In the genomic region with DNA sequence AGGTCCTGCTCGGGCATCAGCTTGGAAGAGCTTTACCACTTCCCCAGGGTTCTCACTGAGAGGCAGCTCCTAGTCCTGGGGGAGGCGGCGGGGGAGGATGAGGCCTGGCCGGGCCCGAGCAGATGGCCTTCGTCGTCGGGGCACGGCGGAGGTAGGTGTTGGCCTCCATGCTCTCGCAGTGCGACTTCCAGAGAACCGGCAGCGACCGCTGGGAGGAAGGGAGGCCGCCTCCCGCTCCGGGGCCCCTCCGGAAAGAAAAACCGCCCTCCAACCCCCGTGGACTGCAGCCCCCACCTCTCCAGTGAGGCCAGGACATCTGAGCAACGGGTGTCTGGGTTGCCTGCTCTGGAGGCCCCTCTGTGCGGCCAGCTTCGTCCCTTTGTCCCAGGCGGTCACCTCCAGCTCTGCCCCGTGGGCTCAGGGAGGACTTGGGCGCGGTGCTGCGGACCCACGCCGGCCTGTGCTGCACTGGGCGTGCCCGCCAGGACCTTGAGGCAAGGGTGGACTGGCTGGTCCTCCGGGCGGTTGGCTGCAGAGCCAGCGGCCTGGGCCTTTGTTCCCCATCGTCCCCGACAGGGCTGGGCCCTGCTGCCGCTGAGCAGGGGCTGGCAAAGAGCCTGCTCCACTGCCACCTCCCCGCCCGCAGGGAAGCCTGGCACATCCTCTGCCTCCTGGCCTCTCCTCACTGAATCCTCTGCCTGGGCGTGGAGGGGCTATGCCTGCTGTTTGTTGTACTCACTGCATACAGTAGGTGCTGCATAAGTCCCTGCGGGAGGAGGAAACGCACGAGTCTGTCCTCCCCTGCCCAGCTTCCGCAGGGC, we compare ENCODE assay signal across 29 cellular contexts. TPM values are rescaled to one million over a fixed set of nuclear protein-coding genes. Genes with fewer than 3 reads are reported as not detected.
DNase-seq lines count a peak whose midpoint lies in the region; ATAC-seq, FAIRE-seq and TF ChIP-seq lines count a peak whose summit lies in the region.
"Had no signal": no experiment of that assay in that cellular context is flagged by ENCODE, and none has a peak within 500 bp of the region (broad histone marks: within the 10 kb centered on the region; RNA-seq: fewer than 3 reads in every experiment).

No MANE protein-coding gene starts in this region.

- H3K9me3 ChIP-seq in HepG2 (ENCODE audit: low read length) (peaks cover 7% of the 10 kb centered on the region; the same call in 1 of the 2 replicates), testis (no peaks in the 10 kb centered on the region)
- H3K9me3 ChIP-seq: suprapubic skin, vagina had no signal

- no peak overlapping the region for H2AFZ ChIP-seq in HepG2 (ENCODE audit: low read length)
- H2AFZ ChIP-seq: neural progenitor cell had no signal

- H3K36me3 ChIP-seq in HepG2 (replicated peaks in 1 of 2; ENCODE audit: control insufficient read depth in 1 of 2, insufficient read depth in 2 of 2, low read length in 2 of 2) (no peaks in the 10 kb centered on the region), testis (ENCODE audit: low read depth, missing control alignments) (no peaks in the 10 kb centered on the region)
- H3K36me3 ChIP-seq: BLaER1 treated with 17β-estradiol and CSF1 and Interleukin-3, amounts not matched to agents 10 nM and 100 nM; gastroesophageal sphincter; neural progenitor cell; SJSA1; suprapubic skin; vagina had no signal

- no peak overlapping the region for H3K9ac ChIP-seq in HepG2 (ENCODE audit: insufficient read depth, low read depth, low read length)
- H3K9ac ChIP-seq: BLaER1 treated with 17β-estradiol and CSF1 and Interleukin-3, amounts not matched to agents 10 nM and 100 nM; neural progenitor cell had no signal

- H3K4me1 Mint-ChIP-seq in activated naive CD8-positive, alpha-beta T cell (ENCODE audit: low read depth): peaks cover 4% of the 10 kb centered on the region
- H3K4me1 Mint-ChIP-seq in activated naive CD8-positive, alpha-beta T cell treated with anti-CD3 and anti-CD28 coated beads, Interleukin-2, amount 50 U/mL, for 24 hours: peaks cover 2% of the 10 kb centered on the region
- peaks cover 0 to 18% (median 5%) of the 10 kb centered on the region in 3 donors for H3K4me1 Mint-ChIP-seq in T-cell
- H3K4me1 Mint-ChIP-seq: activated CD4-positive, alpha-beta T cell treated with anti-CD3 and anti-CD28 coated beads for 36 hours had no signal

- DNase-seq in activated naive CD8-positive, alpha-beta T cell treated with anti-CD3 and anti-CD28 coated beads, Interleukin-2, amount 50 U/mL, for 24 hours: no peak
- DNase-seq in T-cell (no peak), HepG2 (ENCODE audit: low spot score) (no peak), testis (no peak), retina (no peak)
- DNase-seq: activated effector memory CD4-positive, alpha-beta T cell treated with Interleukin-2 at 50 U/mL for 16 hours; Calu3; HCEC 1CT; NCI-H1092; NCI-H187 treated with DMSO at 0.1 percent for 48 hours; NCI-H69; stimulated activated CD4-positive, alpha-beta T cell treated with anti-CD3 and anti-CD28 coated beads, Interleukin-1b, Interleukin-23, amount 100 ng/mL, for 48 hours; T-helper 2 cell had no signal

- no peak for TF ChIP-seq EP300 in HepG2 (IDR thresholded peaks at IDR 0.05; ENCODE audit: low read depth in 2 of 2, low read length in 2 of 2)
- no peak for TF ChIP-seq EP300 in HepG2 (CRISPR knock-in tag; IDR thresholded peaks at IDR 0.05; ENCODE audit: borderline replicate concordance)

- H3K4me3 ChIP-seq in HepG2 (replicated peaks in 1 of 3; ENCODE audit: insufficient read depth in 1 of 3, low read depth in 2 of 3, low read length in 3 of 3) (no peak overlapping the region), testis (peak overlapping the region; percentile 41 to 56)
- H3K4me3 ChIP-seq: BLaER1 treated with 17β-estradiol and CSF1 and Interleukin-3, amounts not matched to agents 10 nM and 100 nM; neural progenitor cell; SJSA1 had no signal

- POLR2A ChIA-PET in T-cell (lab: Charles Lee): interaction anchor here in 1 of 2 donors (0.6 kb wide), 2 partner anchors 95 to 136 kb away, joined by 3 to 4 read pairs; no protein-coding TSS in a partner anchor
- POLR2A ChIA-PET in HepG2 (lab: Yijun Ruan, JAX): no interaction called here

- in situ Hi-C loops in HepG2 (cut with HindIII; ENCODE audit: extremely low pct_ligation_motif_present, low pct_unique_long_range_greater_than_20kb): no loop called here

- no TSS peak for BruUV-seq in HepG2 (replicated peaks; lab: Mats Ljungman, UMichigan)

- peak overlapping the region; percentile 35 for H3K4me3 Mint-ChIP-seq in activated naive CD8-positive, alpha-beta T cell
- H3K4me3 Mint-ChIP-seq in activated naive CD8-positive, alpha-beta T cell treated with anti-CD3 and anti-CD28 coated beads, Interleukin-2, amount 50 U/mL, for 24 hours: no peak overlapping the region
- H3K4me3 Mint-ChIP-seq in T-cell: peak overlapping the region in 2 of 3 donors; percentile 63 to 66
- H3K4me3 Mint-ChIP-seq: activated CD4-positive, alpha-beta T cell treated with anti-CD3 and anti-CD28 coated beads for 36 hours; neural progenitor cell had no signal

- WGBS in HepG2 (ENCODE audit: low lambda C conversion rate): 70% methylated on average over 19 of the region's 46 CpGs
- WGBS in testis, 2 donors: 48 to 61% methylated on average over 12 to 46 of the region's 46 CpGs

- no peaks in the 10 kb centered on the region for H3K27me3 Mint-ChIP-seq in activated naive CD8-positive, alpha-beta T cell
- H3K27me3 Mint-ChIP-seq in activated naive CD8-positive, alpha-beta T cell treated with anti-CD3 and anti-CD28 coated beads, Interleukin-2, amount 50 U/mL, for 24 hours: peaks cover 13% of the 10 kb centered on the region
- peaks cover 7 to 14% of the 10 kb centered on the region in 2 donors for H3K27me3 Mint-ChIP-seq in T-cell

- H4K20me1 ChIP-seq in HepG2 (ENCODE audit: insufficient read depth, low read length): no peaks in the 10 kb centered on the region
- H4K20me1 ChIP-seq: BLaER1 treated with 17β-estradiol and CSF1 and Interleukin-3, amounts not matched to agents 10 nM and 100 nM had no signal

- no peak for TF ChIP-seq RAD21 in HepG2 (CRISPR knock-in tag; IDR thresholded peaks at IDR 0.05)

- intact Hi-C loops in HepG2 (cut with micrococcal nuclease; ENCODE audit: unreplicated experiment): no loop called here
- intact Hi-C loops in testis (cut with DNase I; ENCODE audit: low total_unique reads): no loop called here

- no peak for FAIRE-seq in HepG2 (lab: Jason Lieb, UNC)
- FAIRE-seq: GM12892, islet of Langerhans, RCC 7860 had no signal

- no peak overlapping the region for H3K27ac ChIP-seq in HepG2 (ENCODE audit: extremely low read length, insufficient read depth, low read length)
- H3K27ac ChIP-seq in testis: no peak overlapping the region
- H3K27ac ChIP-seq: BLaER1 treated with 17β-estradiol and CSF1 and Interleukin-3, amounts not matched to agents 10 nM and 100 nM; gastroesophageal sphincter; neural progenitor cell; SJSA1; suprapubic skin; vagina had no signal

- H3K27ac Mint-ChIP-seq in activated naive CD8-positive, alpha-beta T cell: no peak overlapping the region
- H3K27ac Mint-ChIP-seq in activated naive CD8-positive, alpha-beta T cell treated with anti-CD3 and anti-CD28 coated beads, Interleukin-2, amount 50 U/mL, for 24 hours: no peak overlapping the region
- peak overlapping the region in 1 of 2 donors; percentile 68 for H3K27ac Mint-ChIP-seq in T-cell
- H3K27ac Mint-ChIP-seq: activated CD4-positive, alpha-beta T cell treated with anti-CD3 and anti-CD28 coated beads for 36 hours; dendritic cell treated with granulocyte-macrophage colony-stimulating factor and Interleukin-4, amounts not matched to agents 40 ng/mL and 50 ng/mL, for 4 days; neural progenitor cell had no signal

- H3K27me3 ChIP-seq in HepG2 (ENCODE audit: control insufficient read depth in 1 of 2, insufficient read depth in 2 of 2, low read length in 2 of 2) (peaks cover 2 to 9% of the 10 kb centered on the region in 2 experiments; a peak in 1 of 5 replicates), testis (no peaks in the 10 kb centered on the region)
- H3K27me3 ChIP-seq: neural progenitor cell, SJSA1, vagina had no signal

- peaks cover 5% of the 10 kb centered on the region for H3K9me3 Mint-ChIP-seq in activated naive CD8-positive, alpha-beta T cell (ENCODE audit: low read depth)
- peaks cover 5% of the 10 kb centered on the region for H3K9me3 Mint-ChIP-seq in activated naive CD8-positive, alpha-beta T cell treated with anti-CD3 and anti-CD28 coated beads, Interleukin-2, amount 50 U/mL, for 24 hours
- peaks cover 5 to 6% (median 5%) of the 10 kb centered on the region in 3 donors for H3K9me3 Mint-ChIP-seq in T-cell
- H3K9me3 Mint-ChIP-seq: dendritic cell treated with granulocyte-macrophage colony-stimulating factor and Interleukin-4, amounts not matched to agents 40 ng/mL and 50 ng/mL, for 4 days had no signal

- TF ChIP-seq CTCF in HepG2 (CRISPR knock-in tag; IDR thresholded peaks at IDR 0.05) (no peak), testis (IDR thresholded peaks at IDR 0.05) (no peak)

- H3K36me3 Mint-ChIP-seq in activated naive CD8-positive, alpha-beta T cell: peaks cover 6% of the 10 kb centered on the region
- no peaks in the 10 kb centered on the region for H3K36me3 Mint-ChIP-seq in activated naive CD8-positive, alpha-beta T cell treated with anti-CD3 and anti-CD28 coated beads, Interleukin-2, amount 50 U/mL, for 24 hours (ENCODE audit: low read depth)
- H3K36me3 Mint-ChIP-seq in T-cell: no peaks in the 10 kb centered on the region

- H3K4me2 ChIP-seq in HepG2 (ENCODE audit: low read depth, low read length): no peak overlapping the region
- H3K4me2 ChIP-seq: neural progenitor cell had no signal

- CTCF ChIA-PET in T-cell (lab: Charles Lee) (interaction anchor here in 1 of 2 donors (0.5 kb wide), 1 partner anchor 38 kb away, joined by 4 read pairs; no protein-coding TSS in a partner anchor), HepG2 (lab: Yijun Ruan, JAX; ENCODE audit: low intra/inter-chr PET ratio, low total read pairs) (no interaction called here)

- no peak for ATAC-seq in activated naive CD8-positive, alpha-beta T cell treated with anti-CD3 and anti-CD28 coated beads, Interleukin-2, amount 50 U/mL, for 24 hours
- ATAC-seq in T-cell (replicated peaks in 1 of 4) (no peak), HepG2 (peak; percentile 24; the same call in 2 of the 3 replicates), HG02852 (IDR thresholded peaks at IDR 0.05; ENCODE audit: unreplicated experiment) (no peak), HG02678 (IDR thresholded peaks at IDR 0.05; ENCODE audit: unreplicated experiment) (no peak)

- H3K4me1 ChIP-seq in HepG2 (ENCODE audit: insufficient read depth, low read length) (peaks cover 4% of the 10 kb centered on the region), testis (peaks cover 5% of the 10 kb centered on the region)
- H3K4me1 ChIP-seq: neural progenitor cell, SJSA1 had no signal

- no peak for TF ChIP-seq POLR2A in HepG2 (IDR thresholded peaks at IDR 0.05; ENCODE audit: insufficient read depth in 1 of 2, low read depth in 2 of 2, low read length in 2 of 2)
- TF ChIP-seq POLR2A in testis (IDR thresholded peaks at IDR 0.05): no peak

- H3K79me2 ChIP-seq in HepG2 (ENCODE audit: insufficient read depth, low read length): no peaks in the 10 kb centered on the region

RNA-seq across cellular contexts. Expression of a gene that starts 13.6 kb away (rescaled TPM):
- total RNA-seq in T-cell: not detected
- not detected in 2 replicates for total RNA-seq in HepG2 (2016; rRNA removed; fragmentation: Illumina TruSeq; extraction: Trizol)
- not detected in 2 replicates for total RNA-seq in HepG2 (2016; cell fraction: cytosol; rRNA removed; fragmentation: Illumina TruSeq; extraction: Trizol; ENCODE audit: low read depth)
- total RNA-seq in HepG2 (2016; cell fraction: insoluble cytoplasmic fraction; rRNA removed; fragmentation: Illumina TruSeq; extraction: Trizol): not detected in 2 replicates
- total RNA-seq in HepG2 (2016; cell fraction: membrane; rRNA removed; fragmentation: Illumina TruSeq; extraction: Trizol): not detected in 2 replicates
- total RNA-seq in HepG2 (2016; cell fraction: nucleus; rRNA removed; fragmentation: Illumina TruSeq; extraction: Trizol): not detected in 2 replicates
- polyA plus RNA-seq in HepG2 (2011; rRNA removed): not detected in 2 replicates
- not detected in 2 replicates for polyA plus RNA-seq in HepG2 (2011; cell fraction: cytosol; rRNA removed)
- not detected in 2 replicates for polyA plus RNA-seq in HepG2 (2011; cell fraction: nucleus; rRNA removed)
- not detected in 2 replicates for polyA plus RNA-seq in HepG2 (2012)
- not detected in 2 replicates for polyA plus RNA-seq in HepG2 (2016; cell fraction: cytosol; fragmentation: Illumina TruSeq; extraction: Trizol; ENCODE audit: low read depth)
- not detected in 2 replicates for polyA plus RNA-seq in HepG2 (2016; cell fraction: insoluble cytoplasmic fraction; fragmentation: Illumina TruSeq; extraction: Trizol; ENCODE audit: low read depth)
- polyA plus RNA-seq in HepG2 (2016; cell fraction: membrane; fragmentation: Illumina TruSeq; extraction: Trizol; ENCODE audit: low read depth): not detected in 2 replicates
- polyA plus RNA-seq in HepG2 (2016; cell fraction: nucleus; fragmentation: Illumina TruSeq; extraction: Trizol; ENCODE audit: insufficient read depth, low read depth): not detected in 2 replicates
- polyA minus RNA-seq in HepG2 (2011; rRNA and poly(A)+ RNA removed; ENCODE audit: low replicate concordance): not detected in 2 replicates
- not detected in 2 replicates for polyA minus RNA-seq in HepG2 (2011; cell fraction: cytosol; rRNA and poly(A)+ RNA removed)
- polyA minus RNA-seq in HepG2 (2011; cell fraction: nucleus; rRNA and poly(A)+ RNA removed): not detected in 2 replicates
- 1 to 10 TPM; 1.4 to 1.7 TPM for total RNA-seq in testis
- polyA plus RNA-seq in testis (ENCODE audit: insufficient read depth, low read depth, low replicate concordance): 2.1 TPM
- total RNA-seq: activated CD4-positive, alpha-beta T cell treated with anti-CD3 and anti-CD28 coated beads for 36 hours; Calu3; gastroesophageal sphincter; lower leg skin; SJSA1; skeletal muscle tissue; suprapubic skin; vagina had no signal

RNA-seq across cellular contexts. Expression of a gene that starts 45.8 kb away (rescaled TPM):
- total RNA-seq in T-cell (under 1 TPM; 0.20 to 0.43 (median 0.30) TPM), HepG2 (2016; rRNA removed; fragmentation: Illumina TruSeq; extraction: Trizol) (not detected in 2 replicates), testis (1 to 10 TPM; 2.8 to 2.9 TPM)
- not detected in 2 replicates for total RNA-seq in HepG2 (2016; cell fraction: cytosol; rRNA removed; fragmentation: Illumina TruSeq; extraction: Trizol; ENCODE audit: low read depth)
- not detected in 2 replicates for total RNA-seq in HepG2 (2016; cell fraction: insoluble cytoplasmic fraction; rRNA removed; fragmentation: Illumina TruSeq; extraction: Trizol)
- not detected in 2 replicates for total RNA-seq in HepG2 (2016; cell fraction: membrane; rRNA removed; fragmentation: Illumina TruSeq; extraction: Trizol)
- total RNA-seq in HepG2 (2016; cell fraction: nucleus; rRNA removed; fragmentation: Illumina TruSeq; extraction: Trizol): not detected in 2 replicates
- polyA plus RNA-seq in HepG2 (2011; rRNA removed) (0.03 TPM in 1 of 2 replicates, not detected in the other), testis (ENCODE audit: insufficient read depth, low read depth, low replicate concordance) (2.6 TPM)
- polyA plus RNA-seq in HepG2 (2011; cell fraction: cytosol; rRNA removed): 0.03 TPM in 1 of 2 replicates, not detected in the other
- 0.08 TPM in 1 of 2 replicates, not detected in the other for polyA plus RNA-seq in HepG2 (2011; cell fraction: nucleus; rRNA removed)
- not detected in 2 replicates for polyA plus RNA-seq in HepG2 (2012)
- not detected in 2 replicates for polyA plus RNA-seq in HepG2 (2016; cell fraction: cytosol; fragmentation: Illumina TruSeq; extraction: Trizol; ENCODE audit: low read depth)
- not detected in 2 replicates for polyA plus RNA-seq in HepG2 (2016; cell fraction: insoluble cytoplasmic fraction; fragmentation: Illumina TruSeq; extraction: Trizol; ENCODE audit: low read depth)
- polyA plus RNA-seq in HepG2 (2016; cell fraction: membrane; fragmentation: Illumina TruSeq; extraction: Trizol; ENCODE audit: low read depth): not detected in 2 replicates
- polyA plus RNA-seq in HepG2 (2016; cell fraction: nucleus; fragmentation: Illumina TruSeq; extraction: Trizol; ENCODE audit: insufficient read depth, low read depth): not detected in 2 replicates
- polyA minus RNA-seq in HepG2 (2011; rRNA and poly(A)+ RNA removed; ENCODE audit: low replicate concordance): not detected in 2 replicates
- not detected in 2 replicates for polyA minus RNA-seq in HepG2 (2011; cell fraction: cytosol; rRNA and poly(A)+ RNA removed)
- not detected in 2 replicates for polyA minus RNA-seq in HepG2 (2011; cell fraction: nucleus; rRNA and poly(A)+ RNA removed)
- total RNA-seq: Calu3 had no signal

RNA-seq across cellular contexts. Expression of a gene that starts 53.1 kb away (rescaled TPM):
- total RNA-seq in T-cell (under 1 TPM; 0.13 to 0.49 (median 0.26) TPM), HepG2 (2016; rRNA removed; fragmentation: Illumina TruSeq; extraction: Trizol) (0.45 and 0.46 TPM in 2 replicates), testis (10 to 100 TPM; 16.0 to 26.7 TPM)
- total RNA-seq in HepG2 (2016; cell fraction: cytosol; rRNA removed; fragmentation: Illumina TruSeq; extraction: Trizol; ENCODE audit: low read depth): 1.1 and 1.3 TPM in 2 replicates
- 0.13 and 0.54 TPM in 2 replicates for total RNA-seq in HepG2 (2016; cell fraction: insoluble cytoplasmic fraction; rRNA removed; fragmentation: Illumina TruSeq; extraction: Trizol)
- 1.2 and 1.5 TPM in 2 replicates for total RNA-seq in HepG2 (2016; cell fraction: membrane; rRNA removed; fragmentation: Illumina TruSeq; extraction: Trizol)
- total RNA-seq in HepG2 (2016; cell fraction: nucleus; rRNA removed; fragmentation: Illumina TruSeq; extraction: Trizol): 0.38 TPM in 1 of 2 replicates, not detected in the other
- polyA plus RNA-seq in HepG2 (2011; rRNA removed) (0.18 and 0.20 TPM in 2 replicates), testis (ENCODE audit: insufficient read depth, low read depth, low replicate concordance) (62.0 TPM)
- polyA plus RNA-seq in HepG2 (2011; cell fraction: cytosol; rRNA removed): 0.13 TPM in 2 replicates
- 0.09 TPM in 1 of 2 replicates, not detected in the other for polyA plus RNA-seq in HepG2 (2011; cell fraction: nucleus; rRNA removed)
- polyA plus RNA-seq in HepG2 (2012): 0.40 and 0.64 TPM in 2 replicates
- 1.2 and 2.4 TPM in 2 replicates for polyA plus RNA-seq in HepG2 (2016; cell fraction: cytosol; fragmentation: Illumina TruSeq; extraction: Trizol; ENCODE audit: low read depth)
- 0.73 and 1.0 TPM in 2 replicates for polyA plus RNA-seq in HepG2 (2016; cell fraction: insoluble cytoplasmic fraction; fragmentation: Illumina TruSeq; extraction: Trizol; ENCODE audit: low read depth)
- 1.4 and 1.6 TPM in 2 replicates for polyA plus RNA-seq in HepG2 (2016; cell fraction: membrane; fragmentation: Illumina TruSeq; extraction: Trizol; ENCODE audit: low read depth)
- 0.68 and 1.4 TPM in 2 replicates for polyA plus RNA-seq in HepG2 (2016; cell fraction: nucleus; fragmentation: Illumina TruSeq; extraction: Trizol; ENCODE audit: insufficient read depth, low read depth)
- polyA minus RNA-seq in HepG2 (2011; rRNA and poly(A)+ RNA removed; ENCODE audit: low replicate concordance): not detected in 2 replicates
- 0.09 TPM in 1 of 2 replicates, not detected in the other for polyA minus RNA-seq in HepG2 (2011; cell fraction: cytosol; rRNA and poly(A)+ RNA removed)
- polyA minus RNA-seq in HepG2 (2011; cell fraction: nucleus; rRNA and poly(A)+ RNA removed): 0.12 TPM in 1 of 2 replicates, not detected in the other
- total RNA-seq: vagina had no signal

Comparison
In these comparisons a context has a peak if more than half of its experiments do, and no peak if none do; other contexts are left out.
1. H3K4me3 ChIP-seq: peak in testis (2 of 2); none in HepG2 (0 of 3).
2. RNA of a gene that starts 53.1 kb away (total RNA-seq): 16.0 to 26.7 TPM in testis; 0.13 to 1.5 TPM in HepG2 and 0.13 to 0.49 TPM in T-cell; every median in the first group is over 4 times any median in the second.